Comparison of ENCODE assay signal across 8 cellular contexts in the genomic region with DNA sequence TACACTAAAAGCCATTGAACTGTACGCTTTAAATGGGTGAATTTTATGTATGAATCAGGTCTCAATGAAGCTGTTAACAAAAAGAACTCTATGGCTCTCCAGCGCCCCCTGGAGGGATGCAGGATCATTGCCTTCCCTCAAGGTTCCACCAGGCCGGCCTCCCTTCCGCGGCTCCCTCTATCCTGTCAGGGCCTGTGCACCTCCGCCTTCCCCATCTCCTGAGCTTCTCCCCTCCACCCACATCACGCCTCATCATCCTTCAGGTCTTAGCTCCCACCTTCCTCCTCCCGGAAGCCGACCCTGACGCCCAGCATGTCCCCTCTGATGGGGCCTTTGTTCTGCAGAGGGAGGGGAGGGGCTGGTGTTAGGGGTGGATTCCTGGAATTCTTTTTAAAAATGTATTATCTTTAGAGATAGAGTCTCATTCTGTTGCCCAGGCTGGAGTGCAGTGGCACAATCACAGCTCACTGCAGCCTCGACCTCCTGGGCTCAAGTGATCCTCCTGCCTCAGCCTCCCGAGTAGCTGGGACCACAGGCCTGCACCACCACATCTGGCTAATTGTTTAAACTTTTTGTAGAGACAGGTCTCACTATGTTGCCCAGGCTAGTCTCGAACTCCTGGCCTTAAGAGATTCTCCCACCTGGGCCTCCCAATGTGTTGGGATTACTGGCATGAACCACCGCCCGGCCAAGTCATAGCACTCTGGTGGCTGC. TPM values are rescaled to one million over a fixed set of nuclear protein-coding genes. Genes with fewer than 3 reads are reported as not detected.
DNase-seq lines count a peak whose midpoint lies in the region; ATAC-seq and TF ChIP-seq lines count a peak whose summit lies in the region.

No MANE protein-coding gene starts in this region.

- 35% methylated on average over 15 of the region's 15 CpGs for WGBS in prostate gland

- H3K36me3 Mint-ChIP-seq in activated naive CD4-positive, alpha-beta T cell treated with anti-CD3 and anti-CD28 coated beads, Interleukin-2, amount 50 U/mL, for 24 hours, result no peaks in the 10 kb centered on the region

- H3K9me3 Mint-ChIP-seq in activated naive CD4-positive, alpha-beta T cell treated with anti-CD3 and anti-CD28 coated beads, Interleukin-2, amount 50 U/mL, for 24 hours, result no peaks in the 10 kb centered on the region

- TF ChIP-seq POLR2A in prostate gland (IDR thresholded peaks at IDR 0.05), result no peak
- no peak for TF ChIP-seq POLR2A in vagina (IDR thresholded peaks at IDR 0.05)

- H3K36me3 ChIP-seq in prostate gland, result no peaks in the 10 kb centered on the region
- H3K36me3 ChIP-seq in vagina, result no peaks in the 10 kb centered on the region

- H3K27ac ChIP-seq in prostate gland (no peak overlapping the region), vagina (no peak overlapping the region)

- no peaks in the 10 kb centered on the region for H3K4me1 Mint-ChIP-seq in activated naive CD4-positive, alpha-beta T cell treated with anti-CD3 and anti-CD28 coated beads, Interleukin-2, amount 50 U/mL, for 24 hours

- intact Hi-C loops in cardiac septum (cut with DNase I), result loop anchor here (5.0 kb wide), 1 partner anchor 94 kb away; no protein-coding TSS in a partner anchor
- intact Hi-C loops in prostate gland (cut with DNase I), result no loop called here
- intact Hi-C loops in vagina (cut with DNase I), result no loop called here

- DNase-seq in Daoy (ENCODE audit: low read depth), result peak; percentile 70
- peak; percentile 17 for DNase-seq in SKM-1 (lab: John Stamatoyannopoulos, UW; ENCODE audit: unreplicated experiment)
- DNase-seq in cardiac septum (ENCODE audit: low spot score), result peak; percentile 88
- DNase-seq in prostate gland (ENCODE audit: low spot score), result peak; percentile 25
- DNase-seq in vagina (ENCODE audit: extremely low spot score in 2 of 2), result no peak

- H3K4me3 ChIP-seq in prostate gland (no peak overlapping the region), vagina (no peak overlapping the region)

- H3K27me3 ChIP-seq in prostate gland (replicated peaks; ENCODE audit: insufficient read depth) (no peaks in the 10 kb centered on the region), vagina (no peaks in the 10 kb centered on the region)

- H3K27me3 Mint-ChIP-seq in activated naive CD4-positive, alpha-beta T cell treated with anti-CD3 and anti-CD28 coated beads, Interleukin-2, amount 50 U/mL, for 24 hours, result peaks cover 5% of the 10 kb centered on the region

- no peak for ATAC-seq in GM18868 (IDR thresholded peaks at IDR 0.05; ENCODE audit: unreplicated experiment)

- TF ChIP-seq CTCF in LNCAP (IDR thresholded peaks at IDR 0.05), result peak; percentile 66
- peak; percentile 54 to 75 (median 70) for TF ChIP-seq CTCF in prostate gland (IDR thresholded peaks at IDR 0.05)
- peak; percentile 63 to 80 (median 70) for TF ChIP-seq CTCF in vagina (IDR thresholded peaks at IDR 0.05)

- H3K4me1 ChIP-seq in prostate gland (replicated peaks), result no peaks in the 10 kb centered on the region
- no peaks in the 10 kb centered on the region for H3K4me1 ChIP-seq in vagina

- no peaks in the 10 kb centered on the region for H3K9me3 ChIP-seq in prostate gland
- H3K9me3 ChIP-seq in vagina, result no peaks in the 10 kb centered on the region

- H3K27ac Mint-ChIP-seq in activated naive CD4-positive, alpha-beta T cell treated with anti-CD3 and anti-CD28 coated beads, Interleukin-2, amount 50 U/mL, for 24 hours, result peak overlapping the region; percentile 30

- H3K4me3 Mint-ChIP-seq in activated naive CD4-positive, alpha-beta T cell treated with anti-CD3 and anti-CD28 coated beads, Interleukin-2, amount 50 U/mL, for 24 hours, result no peak overlapping the region

RNA-seq across cellular contexts. Expression of a gene that starts 27.7 kb away (rescaled TPM):
- 0.63 and 2.9 TPM in 2 replicates for total RNA-seq in Daoy (2014; rRNA removed; shearing (Covaris generic))
- total RNA-seq in cardiac septum (3.7 TPM), prostate gland (10 to 100 TPM; 16.2 to 41.6 TPM), vagina (20.6 TPM)

RNA-seq across cellular contexts. Expression of a gene that starts 42.6 kb away (rescaled TPM):
- 29.7 and 30.5 TPM in 2 replicates for total RNA-seq in Daoy (2014; rRNA removed; shearing (Covaris generic))
- total RNA-seq in cardiac septum, result 8.5 TPM
- 10 to 100 TPM; 15.5 to 41.8 TPM for total RNA-seq in prostate gland
- total RNA-seq in vagina, result 15.2 TPM

RNA-seq across cellular contexts. Expression of a gene that starts 59.7 kb away (rescaled TPM):
- total RNA-seq in Daoy (2014; rRNA removed; shearing (Covaris generic)), result 0.17 TPM in 1 of 2 replicates, not detected in the other
- 0.81 TPM for total RNA-seq in cardiac septum
- total RNA-seq in prostate gland, result 1 to 10 TPM in 1 of 2 donors, not detected in 1; 1.9 TPM
- total RNA-seq in vagina, result 15.2 TPM

Comparison
In these comparisons a context has a peak if more than half of its experiments do, and no peak if none do; other contexts are left out.
1. DNase-seq: peak in Daoy (single experiment), SKM-1 (single experiment), cardiac septum (single experiment) and prostate gland (single experiment); none in vagina (0 of 2).
2. Peak in every context shown above with its lines, with median percentiles within 50 percentile points of each other: CTCF ChIP-seq.